In the genomic region with DNA sequence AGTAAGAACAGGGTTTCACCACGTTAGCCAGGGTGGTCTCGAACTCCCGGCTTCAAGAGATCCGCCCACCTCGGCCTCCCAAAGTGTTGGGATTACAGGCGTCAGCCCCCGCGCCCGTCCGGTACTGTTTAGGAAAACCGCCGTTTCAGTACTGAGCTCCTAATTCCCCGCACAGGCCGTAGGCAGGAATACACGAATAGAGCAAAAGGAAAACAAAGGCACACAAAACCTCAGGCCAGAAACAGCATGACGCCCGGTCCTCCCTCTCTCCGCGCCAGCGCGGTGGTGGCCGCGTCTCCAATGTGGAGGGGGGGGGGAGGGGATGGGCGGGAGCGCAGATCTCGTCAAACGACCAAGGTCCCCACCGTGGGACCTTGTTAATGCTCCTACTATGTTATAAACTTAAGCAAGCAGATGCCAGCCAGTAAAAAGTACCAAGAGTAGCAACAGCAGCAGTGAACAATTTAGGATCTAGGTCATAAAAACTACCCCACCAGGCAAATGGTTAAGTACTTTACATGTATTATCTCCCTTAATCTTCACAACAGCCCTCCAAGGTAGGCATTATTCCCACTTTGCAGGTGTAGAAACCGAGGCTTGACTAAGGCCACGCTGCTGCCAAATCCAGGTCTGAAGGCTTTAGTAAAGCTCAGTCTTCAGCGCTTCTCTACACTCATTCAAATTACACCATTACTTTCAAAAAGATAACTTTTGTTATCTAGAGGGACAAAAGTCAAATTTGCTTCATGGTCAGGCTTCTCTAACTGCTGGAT, we compare ENCODE assay signal across 2 cellular contexts.
A peak's percentile ranks its signal among the peaks of the same experiment; 100 is the strongest.
TF ChIP-seq lines count a peak whose summit lies in the region.

No MANE protein-coding gene starts in this region.

TF ChIP-seq in GM23338, 12 proteins besides CTCF, POLR2A, EP300 and RAD21 (continues in another document):
- TF ChIP-seq, protein P1, sequence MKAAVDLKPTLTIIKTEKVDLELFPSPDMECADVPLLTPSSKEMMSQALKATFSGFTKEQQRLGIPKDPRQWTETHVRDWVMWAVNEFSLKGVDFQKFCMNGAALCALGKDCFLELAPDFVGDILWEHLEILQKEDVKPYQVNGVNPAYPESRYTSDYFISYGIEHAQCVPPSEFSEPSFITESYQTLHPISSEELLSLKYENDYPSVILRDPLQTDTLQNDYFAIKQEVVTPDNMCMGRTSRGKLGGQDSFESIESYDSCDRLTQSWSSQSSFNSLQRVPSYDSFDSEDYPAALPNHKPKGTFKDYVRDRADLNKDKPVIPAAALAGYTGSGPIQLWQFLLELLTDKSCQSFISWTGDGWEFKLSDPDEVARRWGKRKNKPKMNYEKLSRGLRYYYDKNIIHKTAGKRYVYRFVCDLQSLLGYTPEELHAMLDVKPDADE (IDR thresholded peaks at IDR 0.05) = no peak
- TF ChIP-seq EZH2phosphoT487 (IDR thresholded peaks at IDR 0.05; ENCODE audit: unreplicated experiment) = no peak
- TF ChIP-seq, protein P2, sequence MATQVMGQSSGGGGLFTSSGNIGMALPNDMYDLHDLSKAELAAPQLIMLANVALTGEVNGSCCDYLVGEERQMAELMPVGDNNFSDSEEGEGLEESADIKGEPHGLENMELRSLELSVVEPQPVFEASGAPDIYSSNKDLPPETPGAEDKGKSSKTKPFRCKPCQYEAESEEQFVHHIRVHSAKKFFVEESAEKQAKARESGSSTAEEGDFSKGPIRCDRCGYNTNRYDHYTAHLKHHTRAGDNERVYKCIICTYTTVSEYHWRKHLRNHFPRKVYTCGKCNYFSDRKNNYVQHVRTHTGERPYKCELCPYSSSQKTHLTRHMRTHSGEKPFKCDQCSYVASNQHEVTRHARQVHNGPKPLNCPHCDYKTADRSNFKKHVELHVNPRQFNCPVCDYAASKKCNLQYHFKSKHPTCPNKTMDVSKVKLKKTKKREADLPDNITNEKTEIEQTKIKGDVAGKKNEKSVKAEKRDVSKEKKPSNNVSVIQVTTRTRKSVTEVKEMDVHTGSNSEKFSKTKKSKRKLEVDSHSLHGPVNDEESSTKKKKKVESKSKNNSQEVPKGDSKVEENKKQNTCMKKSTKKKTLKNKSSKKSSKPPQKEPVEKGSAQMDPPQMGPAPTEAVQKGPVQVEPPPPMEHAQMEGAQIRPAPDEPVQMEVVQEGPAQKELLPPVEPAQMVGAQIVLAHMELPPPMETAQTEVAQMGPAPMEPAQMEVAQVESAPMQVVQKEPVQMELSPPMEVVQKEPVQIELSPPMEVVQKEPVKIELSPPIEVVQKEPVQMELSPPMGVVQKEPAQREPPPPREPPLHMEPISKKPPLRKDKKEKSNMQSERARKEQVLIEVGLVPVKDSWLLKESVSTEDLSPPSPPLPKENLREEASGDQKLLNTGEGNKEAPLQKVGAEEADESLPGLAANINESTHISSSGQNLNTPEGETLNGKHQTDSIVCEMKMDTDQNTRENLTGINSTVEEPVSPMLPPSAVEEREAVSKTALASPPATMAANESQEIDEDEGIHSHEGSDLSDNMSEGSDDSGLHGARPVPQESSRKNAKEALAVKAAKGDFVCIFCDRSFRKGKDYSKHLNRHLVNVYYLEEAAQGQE (IDR thresholded peaks at IDR 0.05; ENCODE audit: unreplicated experiment) = no peak
- no peak for TF ChIP-seq ZNF114 (CRISPR knock-in tag; IDR thresholded peaks at IDR 0.05)
- TF ChIP-seq EZH2 (IDR thresholded peaks at IDR 0.05; ENCODE audit: low read depth, unreplicated experiment) = no peak
- no peak for TF ChIP-seq ZNF331 (CRISPR knock-in tag; IDR thresholded peaks at IDR 0.05; ENCODE audit: low read depth)
- TF ChIP-seq CREB1 (CRISPR knock-in tag; IDR thresholded peaks at IDR 0.05; ENCODE audit: low read depth) = peak; percentile 31; the same call in 1 of the 2 replicates
- TF ChIP-seq NANOG (IDR thresholded peaks at IDR 0.05; ENCODE audit: borderline replicate concordance) = no peak

TF ChIP-seq in endothelial cell of umbilical vein, 7 proteins besides CTCF, POLR2A, EP300 and RAD21:
- TF ChIP-seq JUN (IDR thresholded peaks at IDR 0.05; ENCODE audit: borderline replicate concordance, insufficient read depth, insufficient read length, low read depth) (no peak), MAX (IDR thresholded peaks at IDR 0.05; ENCODE audit: insufficient read depth, insufficient read length) (no peak), EZH2 (IDR thresholded peaks at IDR 0.05; ENCODE audit: borderline replicate concordance, low read depth, low read length, severe bottlenecking) (no peak), GATA2 (IDR thresholded peaks at IDR 0.05; ENCODE audit: insufficient read depth, insufficient read length, low read depth, low read length) (no peak), MYC (IDR thresholded peaks at IDR 0.05; ENCODE audit: low read depth, low read length) (no peak), FOS (IDR thresholded peaks at IDR 0.05; ENCODE audit: borderline replicate concordance, insufficient read depth, low read length) (no peak), POLR2AphosphoS5 (IDR thresholded peaks at IDR 0.05; ENCODE audit: insufficient read depth, low read depth, low read length) (no peak)
